In the genomic region with DNA sequence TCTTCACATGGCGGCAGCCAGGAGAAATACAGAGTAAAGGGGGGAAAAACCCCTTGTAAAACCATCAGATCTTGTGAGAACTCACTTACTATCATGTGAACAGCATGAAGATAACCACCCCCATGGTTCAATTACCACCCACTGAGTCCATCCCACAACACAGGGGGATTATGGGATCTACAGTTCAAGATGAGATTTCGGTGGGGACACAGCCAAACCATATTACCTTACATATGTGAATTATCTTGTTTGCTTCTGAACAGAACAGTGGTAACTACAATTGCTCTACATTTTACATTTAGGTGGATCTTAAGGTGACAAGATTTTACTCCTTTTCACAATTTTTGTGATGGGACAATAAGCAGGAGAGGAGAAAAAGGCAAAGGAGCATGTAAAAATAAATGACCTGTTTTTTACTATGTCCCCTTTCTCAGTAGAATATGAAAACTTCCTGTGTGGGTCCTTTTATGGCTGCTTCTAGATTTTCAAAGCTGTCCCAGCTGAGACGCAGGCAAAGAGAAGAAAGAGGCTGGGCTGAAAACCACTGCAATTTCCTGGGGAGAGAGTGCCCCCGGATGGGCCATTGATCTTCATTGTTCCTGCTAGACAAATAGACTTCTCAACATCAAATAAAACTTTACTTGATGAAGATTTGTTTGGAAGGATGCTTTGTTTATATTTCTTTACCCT, we compare ENCODE assay signal across 8 cellular contexts. TPM values are rescaled to one million over a fixed set of nuclear protein-coding genes. Genes with fewer than 3 reads are reported as not detected.
A peak's percentile ranks its signal among the peaks of the same experiment; 100 is the strongest.
DNase-seq lines count a peak whose midpoint lies in the region; ATAC-seq and TF ChIP-seq lines count a peak whose summit lies in the region.

No MANE protein-coding gene starts in this region.

- peaks cover 7 to 9% of the 10 kb centered on the region in 2 experiments for H3K4me1 ChIP-seq in neutrophil (ENCODE audit: control insufficient read depth in 1 of 2, insufficient read depth in 1 of 2, low read depth in 1 of 2, low read length in 1 of 2)
- H3K4me1 ChIP-seq in ovary (ENCODE audit: insufficient read depth): no peaks in the 10 kb centered on the region
- H3K4me1 ChIP-seq in A673 (ENCODE audit: insufficient read depth, low read length, poor library complexity, severe bottlenecking): no peaks in the 10 kb centered on the region

- H3K9me3 ChIP-seq in neutrophil (no peaks in the 10 kb centered on the region), ovary (no peaks in the 10 kb centered on the region), A673 (ENCODE audit: low read depth, low read length, poor library complexity, severe bottlenecking) (no peaks in the 10 kb centered on the region)

- no peak for TF ChIP-seq EP300 in ovary (IDR thresholded peaks at IDR 0.05)

- TF ChIP-seq POLR2A in ovary (IDR thresholded peaks at IDR 0.05) (no peak), GM18505 (IDR thresholded peaks at IDR 0.05; ENCODE audit: borderline replicate concordance, extremely low read depth, insufficient read depth, insufficient read length) (no peak)

- in situ Hi-C loops in SK-MEL-5 (cut with HindIII; ENCODE audit: low pct_unique_long_range_greater_than_20kb, low sequenced_read_pairs): no loop called here
- in situ Hi-C loops in brain microvascular endothelial cell (cut with HindIII; ENCODE audit: low pct_ligation_motif_present, low sequenced_read_pairs): no loop called here

- H3K4me3 ChIP-seq in brain microvascular endothelial cell (ENCODE audit: low read depth, low read length) (no peak overlapping the region), neutrophil (ENCODE audit: low read depth in 1 of 2, low read length in 1 of 2) (no peak overlapping the region), ovary (no peak overlapping the region), A673 (ENCODE audit: low read depth, low read length, poor library complexity, severe bottlenecking) (no peak overlapping the region)

- ATAC-seq in GM18867 (IDR thresholded peaks at IDR 0.05; ENCODE audit: unreplicated experiment): no peak
- no peak for ATAC-seq in GM18505 (IDR thresholded peaks at IDR 0.05; ENCODE audit: unreplicated experiment)

- H3K27ac ChIP-seq in brain microvascular endothelial cell: no peak overlapping the region
- peak overlapping the region; percentile 14 for H3K27ac ChIP-seq in neutrophil
- no peak overlapping the region for H3K27ac ChIP-seq in ovary
- no peak overlapping the region for H3K27ac ChIP-seq in A673 (ENCODE audit: low read depth, low read length, poor library complexity, severe bottlenecking)

- TF ChIP-seq CTCF in brain microvascular endothelial cell (IDR thresholded peaks at IDR 0.05; ENCODE audit: low read depth, low read length, missing control alignments) (peak; percentile 50), neutrophil (IDR thresholded peaks at IDR 0.05) (no peak), ovary (IDR thresholded peaks at IDR 0.05) (no peak), A673 (conservative IDR thresholded peaks at IDR 0.05; ENCODE audit: low read depth, low read length) (no peak)

- H3K36me3 ChIP-seq in brain microvascular endothelial cell (replicated peaks) (no peaks in the 10 kb centered on the region), neutrophil (no peaks in the 10 kb centered on the region), ovary (no peaks in the 10 kb centered on the region), A673 (ENCODE audit: insufficient read depth, low read length, poor library complexity, severe bottlenecking) (no peaks in the 10 kb centered on the region)

- no TSS peak for BruUV-seq in A673 (replicated peaks; lab: Mats Ljungman, UMichigan)

- intact Hi-C loops in ovary (cut with DNase I): no loop called here
- intact Hi-C loops in A673 (cut with micrococcal nuclease; ENCODE audit: unreplicated experiment): no loop called here

- POLR2A ChIA-PET in A673 (lab: Charles Lee; ENCODE audit: low non-redundant PET): no interaction called here

- peak; percentile 36 for DNase-seq in GM03348 (ENCODE audit: low spot score)
- DNase-seq in SK-MEL-5 (ENCODE audit: low read depth, low spot score): peak; percentile 37
- DNase-seq in brain microvascular endothelial cell: peak; percentile 15
- no peak for DNase-seq in ovary
- DNase-seq in A673 (ENCODE audit: low spot score): no peak

- CTCF ChIA-PET in A673 (lab: Charles Lee): no interaction called here

- WGBS in ovary, 3 donors: 48 to 53% (median 49%) methylated on average over 4 of the region's 4 CpGs

- H3K27me3 ChIP-seq in brain microvascular endothelial cell (replicated peaks): no peaks in the 10 kb centered on the region
- H3K27me3 ChIP-seq in neutrophil: no peaks in the 10 kb centered on the region
- no peaks in the 10 kb centered on the region for H3K27me3 ChIP-seq in ovary
- H3K27me3 ChIP-seq in A673 (replicated peaks; ENCODE audit: insufficient read depth, low read depth, low read length, poor library complexity): no peaks in the 10 kb centered on the region

RNA-seq across cellular contexts. Expression of gene PGM2, which starts 45.9 kb away (rescaled TPM):
- total RNA-seq in SK-MEL-5 (2014; rRNA removed; shearing (Covaris generic)): 30.0 and 32.4 TPM in 2 replicates
- 19.4 and 19.9 TPM in 2 replicates for polyA plus RNA-seq in SK-MEL-5 (2015; cell fraction: cytosol; rRNA removed)
- 23.3 and 33.0 TPM in 2 replicates for polyA plus RNA-seq in SK-MEL-5 (2015; cell fraction: nucleus; rRNA removed)
- total RNA-seq in ovary (10 to 100 TPM; 11.8 to 31.2 (median 22.2) TPM), A673 (2021) (27.4 and 31.0 TPM in 2 replicates)
- 10 to 100 TPM; 11.0 to 24.3 TPM for polyA plus RNA-seq in ovary

Comparison
In these comparisons a context has a peak if more than half of its experiments do, and no peak if none do; other contexts are left out.
1. DNase-seq: peak in GM03348 (single experiment), SK-MEL-5 (single experiment) and brain microvascular endothelial cell (single experiment); none in ovary (0 of 5) and A673 (single experiment).